Comparison of ENCODE assay signal across 9 cellular contexts in the genomic region with DNA sequence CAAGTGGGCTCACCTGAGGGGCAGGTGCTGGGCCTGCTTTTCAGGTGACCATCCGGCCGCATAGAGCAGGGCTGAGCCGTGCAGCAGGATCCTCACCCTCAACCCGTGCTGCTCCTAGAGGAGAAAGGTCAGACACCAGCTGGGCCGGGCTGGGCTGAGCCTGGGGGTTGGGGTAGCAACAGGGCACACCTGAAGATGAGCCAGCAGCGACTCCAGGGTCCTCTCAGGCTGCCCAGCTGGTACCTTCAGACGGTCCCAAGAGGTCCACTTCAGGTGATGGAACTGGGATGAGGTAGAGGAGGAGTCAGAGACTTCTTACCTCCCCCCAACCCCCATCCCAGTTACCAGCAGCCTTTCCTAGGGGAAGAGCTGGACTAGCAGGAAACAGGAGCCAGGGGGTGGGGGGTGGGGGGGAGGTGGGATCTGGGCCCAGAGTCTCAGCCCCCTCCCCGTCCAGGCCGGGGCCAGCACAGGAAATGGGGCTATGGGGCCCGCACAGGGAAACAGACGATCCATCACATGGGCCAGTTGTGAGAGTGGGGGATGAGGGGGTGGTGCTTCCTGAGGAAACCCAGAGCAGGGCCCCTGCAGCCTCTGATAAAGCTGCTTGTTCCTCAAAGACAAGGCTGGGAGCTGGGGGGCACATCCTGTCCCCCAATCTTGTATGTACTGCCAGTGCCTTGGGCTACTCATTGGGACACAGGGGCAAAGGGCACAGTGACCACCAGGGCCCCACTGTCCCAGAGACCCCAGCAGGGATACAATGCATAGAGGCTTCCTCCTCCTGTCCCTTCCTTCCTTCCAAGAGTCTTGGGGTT. TPM values are rescaled to one million over a fixed set of nuclear protein-coding genes. Genes with fewer than 3 reads are reported as not detected.
DNase-seq lines count a peak whose midpoint lies in the region; ATAC-seq, FAIRE-seq and TF ChIP-seq lines count a peak whose summit lies in the region.
"Had no signal": no experiment of that assay in that cellular context is flagged by ENCODE, and none has a peak within 500 bp of the region (broad histone marks: within the 10 kb centered on the region; RNA-seq: fewer than 3 reads in every experiment).

No MANE protein-coding gene starts in this region.

- 58% methylated on average over 7 to 8 of the region's 11 CpGs for WGBS in mesodermal cell (ENCODE audit: insufficient coverage in 2 of 2), 2 experiments

- DNase-seq in stimulated activated CD4-positive, alpha-beta T cell treated with anti-CD3 and anti-CD28 coated beads, Interleukin-15, amount 100 ng/mL, for 24 hours: peak; percentile 32
- DNase-seq in stimulated activated CD4-positive, alpha-beta T cell treated with anti-CD3 and anti-CD28 coated beads, Interleukin-2, amount 100 ng/mL, for 48 hours: no peak
- DNase-seq in bronchial epithelial cell (ENCODE audit: low read depth) (no peak), DMS53 treated with DMSO at 0.1 percent for 48 hours (lab: John Stamatoyannopoulos, UW; ENCODE audit: unreplicated experiment) (no peak), SW480 (ENCODE audit: low spot score) (no peak)

- no peaks in the 10 kb centered on the region for H3K9me3 ChIP-seq in mesodermal cell (ENCODE audit: control insufficient read depth, low read length)

- H3K36me3 ChIP-seq in bronchial epithelial cell (ENCODE audit: control insufficient read depth, insufficient read depth, low read length) (peaks cover 5% of the 10 kb centered on the region), mesodermal cell (ENCODE audit: control insufficient read depth, insufficient read depth, low read length) (no peaks in the 10 kb centered on the region)

- H3K4me1 ChIP-seq in mesodermal cell (ENCODE audit: control insufficient read depth, insufficient read depth, low read length, poor library complexity, severe bottlenecking): peaks cover 41% of the 10 kb centered on the region

- FAIRE-seq in bronchial epithelial cell (lab: Jason Lieb, UNC): peak; percentile 43

- no peak overlapping the region for H3K4me3 ChIP-seq in bronchial epithelial cell (ENCODE audit: low read depth, low read length)
- peak overlapping the region; percentile 11 for H3K4me3 ChIP-seq in mesodermal cell (ENCODE audit: extremely low read depth, insufficient read depth, low read length, poor library complexity, severe bottlenecking)

- no peaks in the 10 kb centered on the region for H3K27me3 ChIP-seq in bronchial epithelial cell (ENCODE audit: control insufficient read depth, insufficient read depth, low read length)

- TF ChIP-seq CTCF in bronchial epithelial cell (IDR thresholded peaks at IDR 0.05; ENCODE audit: insufficient read depth, low read length, severe bottlenecking): no peak

- H3K27ac ChIP-seq in mesodermal cell (ENCODE audit: low read depth, low read length, severe bottlenecking): peak overlapping the region; percentile 88

- ATAC-seq in GM18517 (IDR thresholded peaks at IDR 0.05; ENCODE audit: unreplicated experiment): no peak
- no peak for ATAC-seq in GM21515 (IDR thresholded peaks at IDR 0.05; ENCODE audit: unreplicated experiment)

RNA-seq across cellular contexts. Expression of a gene that starts 3.0 kb away (rescaled TPM):
- total RNA-seq in bronchial epithelial cell: 19.5 and 21.6 TPM in 2 replicates
- polyA plus RNA-seq in mesodermal cell (2013, experiment 1 of 2): 17.4 TPM
- polyA plus RNA-seq in mesodermal cell (2013, experiment 2 of 2): 14.4 TPM
- total RNA-seq: kidney epithelial cell had no signal

RNA-seq across cellular contexts. Expression of a gene that starts 6.4 kb away (rescaled TPM):
- total RNA-seq in bronchial epithelial cell: not detected in 2 replicates
- polyA plus RNA-seq in mesodermal cell (2013, experiment 1 of 2): not detected
- not detected for polyA plus RNA-seq in mesodermal cell (2013, experiment 2 of 2)
- total RNA-seq: kidney epithelial cell had no signal

RNA-seq across cellular contexts. Expression of a gene that starts 7.7 kb away (rescaled TPM):
- total RNA-seq in bronchial epithelial cell: 0.53 and 0.64 TPM in 2 replicates
- polyA plus RNA-seq in mesodermal cell (2013, experiment 1 of 2): 4.5 TPM
- 4.2 TPM for polyA plus RNA-seq in mesodermal cell (2013, experiment 2 of 2)

RNA-seq across cellular contexts. Expression of a gene that starts 19.8 kb away (rescaled TPM):
- total RNA-seq in bronchial epithelial cell: 20.3 and 27.1 TPM in 2 replicates
- polyA plus RNA-seq in mesodermal cell (2013, experiment 1 of 2): 34.9 TPM
- polyA plus RNA-seq in mesodermal cell (2013, experiment 2 of 2): 30.8 TPM

RNA-seq across cellular contexts. Expression of a gene that starts 50.3 kb away (rescaled TPM):
- 0.79 and 1.2 TPM in 2 replicates for total RNA-seq in bronchial epithelial cell
- polyA plus RNA-seq in mesodermal cell (2013, experiment 1 of 2): 11.2 TPM
- 11.5 TPM for polyA plus RNA-seq in mesodermal cell (2013, experiment 2 of 2)
